1 cellular context compared by ENCODE assay signal in the genomic region with DNA sequence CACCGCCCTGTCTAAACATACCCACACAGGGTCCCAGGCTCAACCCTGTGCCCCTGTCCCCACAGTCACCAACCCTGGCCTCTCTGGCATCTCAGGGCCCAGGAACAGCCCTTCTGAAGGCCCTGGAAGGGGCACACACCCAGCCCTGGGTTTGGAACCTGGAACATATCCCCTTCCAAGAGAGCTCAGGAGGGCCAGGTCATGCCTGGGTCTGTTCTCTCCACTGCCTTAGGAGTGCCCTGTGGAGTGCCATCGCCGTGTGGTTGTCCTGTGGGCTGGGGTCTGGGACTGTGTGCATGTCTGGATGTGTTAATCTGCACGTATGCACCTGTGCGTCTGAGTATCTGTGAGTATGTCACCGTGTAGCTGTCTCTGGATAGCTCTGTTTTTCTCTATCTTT.
TF ChIP-seq lines count a peak whose summit lies in the region.

No MANE protein-coding gene starts in this region.

TF ChIP-seq in HepG2, 621 proteins besides CTCF, POLR2A, EP300 and RAD21:
- TF ChIP-seq KDM2A (CRISPR knock-in tag; IDR thresholded peaks at IDR 0.05; ENCODE audit: borderline replicate concordance, low read depth): 0 out of 2 replicates have a peak, but pooled peaks have one; percentile 1
- TF ChIP-seq THYN1 (CRISPR knock-in tag; IDR thresholded peaks at IDR 0.05; ENCODE audit: borderline replicate concordance, low read depth): no peak
- TF ChIP-seq ZNF674 (CRISPR knock-in tag; IDR thresholded peaks at IDR 0.05; ENCODE audit: low read depth): 0 out of 2 replicates have a peak, but pooled peaks have one; percentile 24
- TF ChIP-seq HDAC1 (CRISPR knock-in tag; IDR thresholded peaks at IDR 0.05): no peak
- peak; percentile 87; the same call in 1 of the 2 replicates for TF ChIP-seq ZNF737 (CRISPR knock-in tag; IDR thresholded peaks at IDR 0.05; ENCODE audit: borderline replicate concordance)
- no peak for TF ChIP-seq ZNF773 (CRISPR knock-in tag; IDR thresholded peaks at IDR 0.05; ENCODE audit: borderline replicate concordance)
- TF ChIP-seq ZNF296 (CRISPR knock-in tag; conservative IDR thresholded peaks at IDR 0.05): 0 out of 2 replicates have a peak, but pooled peaks have one; percentile 43
- 0 out of 2 replicates have a peak, but pooled peaks have one; percentile 15 for TF ChIP-seq ZBTB7A (CRISPR knock-in tag; IDR thresholded peaks at IDR 0.05)
- TF ChIP-seq, protein P1, sequence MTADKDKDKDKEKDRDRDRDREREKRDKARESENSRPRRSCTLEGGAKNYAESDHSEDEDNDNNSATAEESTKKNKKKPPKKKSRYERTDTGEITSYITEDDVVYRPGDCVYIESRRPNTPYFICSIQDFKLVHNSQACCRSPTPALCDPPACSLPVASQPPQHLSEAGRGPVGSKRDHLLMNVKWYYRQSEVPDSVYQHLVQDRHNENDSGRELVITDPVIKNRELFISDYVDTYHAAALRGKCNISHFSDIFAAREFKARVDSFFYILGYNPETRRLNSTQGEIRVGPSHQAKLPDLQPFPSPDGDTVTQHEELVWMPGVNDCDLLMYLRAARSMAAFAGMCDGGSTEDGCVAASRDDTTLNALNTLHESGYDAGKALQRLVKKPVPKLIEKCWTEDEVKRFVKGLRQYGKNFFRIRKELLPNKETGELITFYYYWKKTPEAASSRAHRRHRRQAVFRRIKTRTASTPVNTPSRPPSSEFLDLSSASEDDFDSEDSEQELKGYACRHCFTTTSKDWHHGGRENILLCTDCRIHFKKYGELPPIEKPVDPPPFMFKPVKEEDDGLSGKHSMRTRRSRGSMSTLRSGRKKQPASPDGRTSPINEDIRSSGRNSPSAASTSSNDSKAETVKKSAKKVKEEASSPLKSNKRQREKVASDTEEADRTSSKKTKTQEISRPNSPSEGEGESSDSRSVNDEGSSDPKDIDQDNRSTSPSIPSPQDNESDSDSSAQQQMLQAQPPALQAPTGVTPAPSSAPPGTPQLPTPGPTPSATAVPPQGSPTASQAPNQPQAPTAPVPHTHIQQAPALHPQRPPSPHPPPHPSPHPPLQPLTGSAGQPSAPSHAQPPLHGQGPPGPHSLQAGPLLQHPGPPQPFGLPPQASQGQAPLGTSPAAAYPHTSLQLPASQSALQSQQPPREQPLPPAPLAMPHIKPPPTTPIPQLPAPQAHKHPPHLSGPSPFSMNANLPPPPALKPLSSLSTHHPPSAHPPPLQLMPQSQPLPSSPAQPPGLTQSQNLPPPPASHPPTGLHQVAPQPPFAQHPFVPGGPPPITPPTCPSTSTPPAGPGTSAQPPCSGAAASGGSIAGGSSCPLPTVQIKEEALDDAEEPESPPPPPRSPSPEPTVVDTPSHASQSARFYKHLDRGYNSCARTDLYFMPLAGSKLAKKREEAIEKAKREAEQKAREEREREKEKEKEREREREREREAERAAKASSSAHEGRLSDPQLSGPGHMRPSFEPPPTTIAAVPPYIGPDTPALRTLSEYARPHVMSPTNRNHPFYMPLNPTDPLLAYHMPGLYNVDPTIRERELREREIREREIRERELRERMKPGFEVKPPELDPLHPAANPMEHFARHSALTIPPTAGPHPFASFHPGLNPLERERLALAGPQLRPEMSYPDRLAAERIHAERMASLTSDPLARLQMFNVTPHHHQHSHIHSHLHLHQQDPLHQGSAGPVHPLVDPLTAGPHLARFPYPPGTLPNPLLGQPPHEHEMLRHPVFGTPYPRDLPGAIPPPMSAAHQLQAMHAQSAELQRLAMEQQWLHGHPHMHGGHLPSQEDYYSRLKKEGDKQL (CRISPR knock-in tag; IDR thresholded peaks at IDR 0.05; ENCODE audit: low read depth): no peak
- TF ChIP-seq, protein P2, sequence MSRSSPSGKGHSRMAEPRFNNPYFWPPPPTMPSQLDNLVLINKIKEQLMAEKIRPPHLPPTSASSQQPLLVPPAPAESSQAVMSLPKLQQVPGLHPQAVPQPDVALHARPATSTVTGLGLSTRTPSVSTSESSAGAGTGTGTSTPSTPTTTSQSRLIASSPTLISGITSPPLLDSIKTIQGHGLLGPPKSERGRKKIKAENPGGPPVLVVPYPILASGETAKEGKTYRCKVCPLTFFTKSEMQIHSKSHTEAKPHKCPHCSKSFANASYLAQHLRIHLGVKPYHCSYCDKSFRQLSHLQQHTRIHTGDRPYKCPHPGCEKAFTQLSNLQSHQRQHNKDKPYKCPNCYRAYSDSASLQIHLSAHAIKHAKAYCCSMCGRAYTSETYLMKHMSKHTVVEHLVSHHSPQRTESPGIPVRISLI (CRISPR knock-in tag; IDR thresholded peaks at IDR 0.05; ENCODE audit: borderline replicate concordance): no peak
- TF ChIP-seq, protein P3, sequence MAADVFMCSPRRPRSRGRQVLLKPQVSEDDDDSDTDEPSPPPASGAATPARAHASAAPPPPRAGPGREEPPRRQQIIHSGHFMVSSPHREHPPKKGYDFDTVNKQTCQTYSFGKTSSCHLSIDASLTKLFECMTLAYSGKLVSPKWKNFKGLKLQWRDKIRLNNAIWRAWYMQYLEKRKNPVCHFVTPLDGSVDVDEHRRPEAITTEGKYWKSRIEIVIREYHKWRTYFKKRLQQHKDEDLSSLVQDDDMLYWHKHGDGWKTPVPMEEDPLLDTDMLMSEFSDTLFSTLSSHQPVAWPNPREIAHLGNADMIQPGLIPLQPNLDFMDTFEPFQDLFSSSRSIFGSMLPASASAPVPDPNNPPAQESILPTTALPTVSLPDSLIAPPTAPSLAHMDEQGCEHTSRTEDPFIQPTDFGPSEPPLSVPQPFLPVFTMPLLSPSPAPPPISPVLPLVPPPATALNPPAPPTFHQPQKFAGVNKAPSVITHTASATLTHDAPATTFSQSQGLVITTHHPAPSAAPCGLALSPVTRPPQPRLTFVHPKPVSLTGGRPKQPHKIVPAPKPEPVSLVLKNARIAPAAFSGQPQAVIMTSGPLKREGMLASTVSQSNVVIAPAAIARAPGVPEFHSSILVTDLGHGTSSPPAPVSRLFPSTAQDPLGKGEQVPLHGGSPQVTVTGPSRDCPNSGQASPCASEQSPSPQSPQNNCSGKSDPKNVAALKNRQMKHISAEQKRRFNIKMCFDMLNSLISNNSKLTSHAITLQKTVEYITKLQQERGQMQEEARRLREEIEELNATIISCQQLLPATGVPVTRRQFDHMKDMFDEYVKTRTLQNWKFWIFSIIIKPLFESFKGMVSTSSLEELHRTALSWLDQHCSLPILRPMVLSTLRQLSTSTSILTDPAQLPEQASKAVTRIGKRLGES (CRISPR knock-in tag; IDR thresholded peaks at IDR 0.05; ENCODE audit: borderline replicate concordance): no peak
- TF ChIP-seq SOX5 (CRISPR knock-in tag; IDR thresholded peaks at IDR 0.05; ENCODE audit: borderline replicate concordance): no peak
- TF ChIP-seq ZSCAN12 (CRISPR knock-in tag; IDR thresholded peaks at IDR 0.05): no peak
- TF ChIP-seq NR1H2 (CRISPR knock-in tag; IDR thresholded peaks at IDR 0.05; ENCODE audit: borderline replicate concordance, low read depth): 0 out of 2 replicates have a peak, but pooled peaks have one; percentile 35
- no peak for TF ChIP-seq DMAP1 (CRISPR knock-in tag; IDR thresholded peaks at IDR 0.05)
- TF ChIP-seq, protein P4, sequence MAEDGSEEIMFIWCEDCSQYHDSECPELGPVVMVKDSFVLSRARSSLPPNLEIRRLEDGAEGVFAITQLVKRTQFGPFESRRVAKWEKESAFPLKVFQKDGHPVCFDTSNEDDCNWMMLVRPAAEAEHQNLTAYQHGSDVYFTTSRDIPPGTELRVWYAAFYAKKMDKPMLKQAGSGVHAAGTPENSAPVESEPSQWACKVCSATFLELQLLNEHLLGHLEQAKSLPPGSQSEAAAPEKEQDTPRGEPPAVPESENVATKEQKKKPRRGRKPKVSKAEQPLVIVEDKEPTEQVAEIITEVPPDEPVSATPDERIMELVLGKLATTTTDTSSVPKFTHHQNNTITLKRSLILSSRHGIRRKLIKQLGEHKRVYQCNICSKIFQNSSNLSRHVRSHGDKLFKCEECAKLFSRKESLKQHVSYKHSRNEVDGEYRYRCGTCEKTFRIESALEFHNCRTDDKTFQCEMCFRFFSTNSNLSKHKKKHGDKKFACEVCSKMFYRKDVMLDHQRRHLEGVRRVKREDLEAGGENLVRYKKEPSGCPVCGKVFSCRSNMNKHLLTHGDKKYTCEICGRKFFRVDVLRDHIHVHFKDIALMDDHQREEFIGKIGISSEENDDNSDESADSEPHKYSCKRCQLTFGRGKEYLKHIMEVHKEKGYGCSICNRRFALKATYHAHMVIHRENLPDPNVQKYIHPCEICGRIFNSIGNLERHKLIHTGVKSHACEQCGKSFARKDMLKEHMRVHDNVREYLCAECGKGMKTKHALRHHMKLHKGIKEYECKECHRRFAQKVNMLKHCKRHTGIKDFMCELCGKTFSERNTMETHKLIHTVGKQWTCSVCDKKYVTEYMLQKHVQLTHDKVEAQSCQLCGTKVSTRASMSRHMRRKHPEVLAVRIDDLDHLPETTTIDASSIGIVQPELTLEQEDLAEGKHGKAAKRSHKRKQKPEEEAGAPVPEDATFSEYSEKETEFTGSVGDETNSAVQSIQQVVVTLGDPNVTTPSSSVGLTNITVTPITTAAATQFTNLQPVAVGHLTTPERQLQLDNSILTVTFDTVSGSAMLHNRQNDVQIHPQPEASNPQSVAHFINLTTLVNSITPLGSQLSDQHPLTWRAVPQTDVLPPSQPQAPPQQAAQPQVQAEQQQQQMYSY (CRISPR knock-in tag; IDR thresholded peaks at IDR 0.05): no peak
- TF ChIP-seq, protein P5, sequence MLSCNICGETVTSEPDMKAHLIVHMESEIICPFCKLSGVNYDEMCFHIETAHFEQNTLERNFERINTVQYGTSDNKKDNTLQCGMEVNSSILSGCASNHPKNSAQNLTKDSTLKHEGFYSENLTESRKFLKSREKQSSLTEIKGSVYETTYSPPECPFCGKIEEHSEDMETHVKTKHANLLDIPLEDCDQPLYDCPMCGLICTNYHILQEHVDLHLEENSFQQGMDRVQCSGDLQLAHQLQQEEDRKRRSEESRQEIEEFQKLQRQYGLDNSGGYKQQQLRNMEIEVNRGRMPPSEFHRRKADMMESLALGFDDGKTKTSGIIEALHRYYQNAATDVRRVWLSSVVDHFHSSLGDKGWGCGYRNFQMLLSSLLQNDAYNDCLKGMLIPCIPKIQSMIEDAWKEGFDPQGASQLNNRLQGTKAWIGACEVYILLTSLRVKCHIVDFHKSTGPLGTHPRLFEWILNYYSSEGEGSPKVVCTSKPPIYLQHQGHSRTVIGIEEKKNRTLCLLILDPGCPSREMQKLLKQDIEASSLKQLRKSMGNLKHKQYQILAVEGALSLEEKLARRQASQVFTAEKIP (CRISPR knock-in tag; IDR thresholded peaks at IDR 0.05; ENCODE audit: borderline replicate concordance): no peak
- TF ChIP-seq, protein P6, sequence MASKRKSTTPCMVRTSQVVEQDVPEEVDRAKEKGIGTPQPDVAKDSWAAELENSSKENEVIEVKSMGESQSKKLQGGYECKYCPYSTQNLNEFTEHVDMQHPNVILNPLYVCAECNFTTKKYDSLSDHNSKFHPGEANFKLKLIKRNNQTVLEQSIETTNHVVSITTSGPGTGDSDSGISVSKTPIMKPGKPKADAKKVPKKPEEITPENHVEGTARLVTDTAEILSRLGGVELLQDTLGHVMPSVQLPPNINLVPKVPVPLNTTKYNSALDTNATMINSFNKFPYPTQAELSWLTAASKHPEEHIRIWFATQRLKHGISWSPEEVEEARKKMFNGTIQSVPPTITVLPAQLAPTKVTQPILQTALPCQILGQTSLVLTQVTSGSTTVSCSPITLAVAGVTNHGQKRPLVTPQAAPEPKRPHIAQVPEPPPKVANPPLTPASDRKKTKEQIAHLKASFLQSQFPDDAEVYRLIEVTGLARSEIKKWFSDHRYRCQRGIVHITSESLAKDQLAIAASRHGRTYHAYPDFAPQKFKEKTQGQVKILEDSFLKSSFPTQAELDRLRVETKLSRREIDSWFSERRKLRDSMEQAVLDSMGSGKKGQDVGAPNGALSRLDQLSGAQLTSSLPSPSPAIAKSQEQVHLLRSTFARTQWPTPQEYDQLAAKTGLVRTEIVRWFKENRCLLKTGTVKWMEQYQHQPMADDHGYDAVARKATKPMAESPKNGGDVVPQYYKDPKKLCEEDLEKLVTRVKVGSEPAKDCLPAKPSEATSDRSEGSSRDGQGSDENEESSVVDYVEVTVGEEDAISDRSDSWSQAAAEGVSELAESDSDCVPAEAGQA (IDR thresholded peaks at IDR 0.05; ENCODE audit: low read depth): no peak
- TF ChIP-seq, protein P6 (CRISPR knock-in tag; IDR thresholded peaks at IDR 0.05; ENCODE audit: borderline replicate concordance): no peak
- no peak for TF ChIP-seq EZH2 (conservative IDR thresholded peaks at IDR 0.05; ENCODE audit: low read depth, low read length)
- no peak for TF ChIP-seq EHMT2 (IDR thresholded peaks at IDR 0.05; ENCODE audit: borderline replicate concordance, low read depth, low read length)
- TF ChIP-seq BRCA1 (CRISPR knock-in tag; IDR thresholded peaks at IDR 0.05): no peak
- no peak for TF ChIP-seq NAIF1 (CRISPR knock-in tag; IDR thresholded peaks at IDR 0.05; ENCODE audit: borderline replicate concordance)
- TF ChIP-seq MAZ (IDR thresholded peaks at IDR 0.05; ENCODE audit: borderline replicate concordance, low read depth, low read length): no peak
- 0 out of 2 replicates have a peak, but pooled peaks have one; percentile 18 for TF ChIP-seq MAZ (CRISPR knock-in tag; IDR thresholded peaks at IDR 0.05; ENCODE audit: low read depth)
- TF ChIP-seq IKZF4 (CRISPR knock-in tag; IDR thresholded peaks at IDR 0.05; ENCODE audit: borderline replicate concordance, low read depth, not compliant biosample characterization): peak; percentile 21
- no peak for TF ChIP-seq TMF1 (CRISPR knock-in tag; IDR thresholded peaks at IDR 0.05; ENCODE audit: low read depth)
